ENCODE assay signal across 8 cellular contexts in the genomic region with DNA sequence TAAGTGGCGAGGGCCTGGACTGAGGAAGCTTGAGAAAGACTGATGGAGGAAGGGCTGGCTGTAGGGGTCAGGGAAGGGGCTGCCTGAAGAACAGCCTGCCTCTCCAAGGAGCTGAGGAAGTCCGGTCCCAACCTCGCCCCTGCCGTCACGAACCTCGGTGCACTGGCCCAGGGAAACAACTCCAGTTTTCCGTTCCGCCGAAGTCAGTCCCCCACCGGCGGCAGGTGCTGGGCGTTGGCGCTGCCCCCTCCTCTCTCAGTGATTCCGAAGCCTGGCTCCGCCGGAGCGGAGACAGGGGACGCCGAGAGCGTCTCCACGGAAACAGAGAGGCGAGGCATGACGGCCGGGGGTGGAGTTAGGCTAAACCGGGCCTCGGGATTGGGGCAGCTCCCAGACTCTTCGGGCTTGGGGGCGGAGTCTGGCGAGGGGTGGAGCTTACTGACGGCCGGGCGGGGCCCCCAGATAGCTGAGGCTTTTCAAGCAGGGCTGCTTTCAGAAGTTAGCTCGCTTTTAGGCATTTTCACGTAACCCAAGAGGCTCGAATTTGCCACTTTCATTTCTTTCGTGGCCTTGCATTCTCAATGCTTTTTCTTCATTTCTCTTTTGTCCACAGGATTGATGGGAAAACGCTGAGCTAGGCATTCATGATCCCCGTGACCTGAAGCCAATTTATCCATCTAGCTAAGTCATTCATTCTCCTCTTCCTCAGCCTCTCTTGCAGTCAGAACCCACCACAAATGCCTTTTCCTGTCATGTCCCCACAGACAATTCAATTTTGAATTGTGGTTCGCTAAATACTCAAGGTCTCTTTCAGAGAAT. TPM values are rescaled to one million over a fixed set of nuclear protein-coding genes. Genes with fewer than 3 reads are reported as not detected.
DNase-seq lines count a peak whose midpoint lies in the region; ATAC-seq, FAIRE-seq and TF ChIP-seq lines count a peak whose summit lies in the region.

A gene with protein sequence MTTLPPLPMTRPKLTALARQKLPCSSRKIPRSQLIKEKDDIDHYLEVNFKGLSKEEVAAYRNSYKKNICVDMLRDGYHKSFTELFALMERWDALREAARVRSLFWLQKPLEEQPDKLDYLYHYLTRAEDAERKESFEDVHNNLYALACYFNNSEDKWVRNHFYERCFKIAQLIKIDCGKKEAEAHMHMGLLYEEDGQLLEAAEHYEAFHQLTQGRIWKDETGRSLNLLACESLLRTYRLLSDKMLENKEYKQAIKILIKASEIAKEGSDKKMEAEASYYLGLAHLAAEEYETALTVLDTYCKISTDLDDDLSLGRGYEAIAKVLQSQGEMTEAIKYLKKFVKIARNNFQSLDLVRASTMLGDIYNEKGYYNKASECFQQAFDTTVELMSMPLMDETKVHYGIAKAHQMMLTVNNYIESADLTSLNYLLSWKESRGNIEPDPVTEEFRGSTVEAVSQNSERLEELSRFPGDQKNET (minus strand): TSS at position 309 of the 819 bp plus-strand sequence. CDS start 5,969 bp downstream, outside the sequence.

- WGBS in A549 (ENCODE audit: missing lambda C conversion rate): under 1% methylated on average over 27 of the region's 39 CpGs

- POLR2A ChIA-PET in A549 (lab: Yijun Ruan, JAX): no interaction called here

- H3K4me2 ChIP-seq in A549: peak within 1 kb of the TSS; percentile 72

- TF ChIP-seq CTCF in A549 (IDR thresholded peaks at IDR 0.05) (no peak), choroid plexus epithelial cell (conservative IDR thresholded peaks at IDR 0.05; ENCODE audit: low read depth, low read length) (no peak), kidney epithelial cell (IDR thresholded peaks at IDR 0.05; ENCODE audit: insufficient read depth, low read length, poor library complexity, severe bottlenecking) (no peak)

- H3K27ac ChIP-seq in A549: no peak within 1 kb of the TSS

- no peak for FAIRE-seq in A549 (lab: Jason Lieb, UNC)

- no peaks in the 10 kb centered on the region for H3K36me3 ChIP-seq in kidney epithelial cell (ENCODE audit: control insufficient read depth, insufficient read depth, low read length)

- H3K4me3 ChIP-seq in A549 (peak within 1 kb of the TSS; percentile 49), choroid plexus epithelial cell (ENCODE audit: low read depth, low read length) (peak within 1 kb of the TSS; percentile 67), kidney epithelial cell (ENCODE audit: low read depth, low read length) (peak within 1 kb of the TSS; percentile 62)

- no peaks in the 10 kb centered on the region for H3K9me3 ChIP-seq in A549

- TF ChIP-seq POLR2A in A549 (IDR thresholded peaks at IDR 0.05; ENCODE audit: low read length): no peak

- CTCF ChIA-PET in A549 (lab: Yijun Ruan, JAX): interaction anchor here (0.5 to 1.4 kb wide), 2 partner anchors 67 to 603 kb away, joined by 3 read pairs; no protein-coding TSS in a partner anchor

- H3K4me1 ChIP-seq in A549: 0 out of 3 replicates have a peak, but pooled peaks cover 3% of the 10 kb centered on the region

- TF ChIP-seq EP300 in A549 (IDR thresholded peaks at IDR 0.05): no peak

- H3K27me3 ChIP-seq in kidney epithelial cell (ENCODE audit: control insufficient read depth, insufficient read depth, low read length): no peaks in the 10 kb centered on the region

- DNase-seq in A549 (ENCODE audit: low read depth in 1 of 2, low spot score in 1 of 2) (peak; percentile 63 to 65), NCI-H2227 (lab: John Stamatoyannopoulos, UW; ENCODE audit: unreplicated experiment) (peak; percentile 74), choroid plexus epithelial cell (ENCODE audit: low read depth) (peak; percentile 89), kidney epithelial cell (ENCODE audit: low read depth) (peak; percentile 63)
- peak; percentile 75 to 82 for DNase-seq in activated CD4-positive, alpha-beta T cell treated with anti-CD3 and anti-CD28 coated beads for 24 hours (ENCODE audit: low read depth in 2 of 2)
- peak; percentile 45 to 81 for DNase-seq in stimulated activated CD4-positive, alpha-beta T cell treated with anti-CD3 and anti-CD28 coated beads, Interleukin-15, amount 100 ng/mL, for 1 hour (ENCODE audit: low read depth in 1 of 2, low spot score in 1 of 2)

- ATAC-seq in A549 (peak; percentile 99 to 100), GM18861 (IDR thresholded peaks at IDR 0.05; ENCODE audit: unreplicated experiment) (peak; percentile 99), HG03097 (IDR thresholded peaks at IDR 0.05; ENCODE audit: low FRiP score, unreplicated experiment) (peak; percentile 100)

- no peak for TF ChIP-seq RAD21 in A549 (conservative IDR thresholded peaks at IDR 0.05 in 1 of 2, IDR thresholded peaks at IDR 0.05 in 1 of 2)

TF ChIP-seq in A549, 52 proteins besides CTCF, POLR2A, EP300 and RAD21:
- TF ChIP-seq PHF8 (IDR thresholded peaks at IDR 0.05; ENCODE audit: borderline replicate concordance, low read depth): no peak
- no peak for TF ChIP-seq NPAS2 (CRISPR knock-in tag; IDR thresholded peaks at IDR 0.05; ENCODE audit: borderline replicate concordance)
- TF ChIP-seq RNF2 (IDR thresholded peaks at IDR 0.05; ENCODE audit: borderline replicate concordance, low read depth): 0 out of 2 replicates have a peak, but pooled peaks have one; percentile 23
- no peak for TF ChIP-seq HOXB5 (CRISPR knock-in tag; IDR thresholded peaks at IDR 0.05)
- no peak for TF ChIP-seq NFE2L2 (conservative IDR thresholded peaks at IDR 0.05; ENCODE audit: low read length)
- TF ChIP-seq, protein P1, sequence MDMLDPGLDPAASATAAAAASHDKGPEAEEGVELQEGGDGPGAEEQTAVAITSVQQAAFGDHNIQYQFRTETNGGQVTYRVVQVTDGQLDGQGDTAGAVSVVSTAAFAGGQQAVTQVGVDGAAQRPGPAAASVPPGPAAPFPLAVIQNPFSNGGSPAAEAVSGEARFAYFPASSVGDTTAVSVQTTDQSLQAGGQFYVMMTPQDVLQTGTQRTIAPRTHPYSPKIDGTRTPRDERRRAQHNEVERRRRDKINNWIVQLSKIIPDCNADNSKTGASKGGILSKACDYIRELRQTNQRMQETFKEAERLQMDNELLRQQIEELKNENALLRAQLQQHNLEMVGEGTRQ (IDR thresholded peaks at IDR 0.05): no peak
- peak; percentile 85 for TF ChIP-seq MAFK (IDR thresholded peaks at IDR 0.05; ENCODE audit: partially characterized antibody)
- TF ChIP-seq CBX8 (IDR thresholded peaks at IDR 0.05): no peak

RNA-seq across cellular contexts. Expression of the gene that starts here (rescaled TPM):
- polyA plus RNA-seq in A549 (2011; rRNA removed) (not detected in 2 replicates), A549 (2017; fragmentation: RNase III; extraction: RNeasy Plus Mini Kit Qiagen cat#74134 plus additional on column Dnase treatment) (not detected in 3 replicates)
- polyA plus RNA-seq in A549 (2012; cell fraction: cytosol; rRNA removed): not detected in 2 replicates
- not detected in 2 replicates for polyA plus RNA-seq in A549 (2012; cell fraction: nucleus; rRNA removed)
- polyA minus RNA-seq in A549 (2011; rRNA and poly(A)+ RNA removed): not detected in 2 replicates
- 0.34 and 0.79 TPM in 2 replicates for total RNA-seq in kidney epithelial cell

Comparison
In these comparisons a context has a peak if more than half of its experiments do, and no peak if none do; other contexts are left out.
1. Peak in DNase-seq, ATAC-seq, H3K4me3 ChIP-seq and H3K4me2 ChIP-seq in A549; RNA of the gene not detected or under 1 TPM.
2. Peak in DNase-seq and H3K4me3 ChIP-seq in kidney epithelial cell; RNA of the gene not detected or under 1 TPM.